In the genomic region with DNA sequence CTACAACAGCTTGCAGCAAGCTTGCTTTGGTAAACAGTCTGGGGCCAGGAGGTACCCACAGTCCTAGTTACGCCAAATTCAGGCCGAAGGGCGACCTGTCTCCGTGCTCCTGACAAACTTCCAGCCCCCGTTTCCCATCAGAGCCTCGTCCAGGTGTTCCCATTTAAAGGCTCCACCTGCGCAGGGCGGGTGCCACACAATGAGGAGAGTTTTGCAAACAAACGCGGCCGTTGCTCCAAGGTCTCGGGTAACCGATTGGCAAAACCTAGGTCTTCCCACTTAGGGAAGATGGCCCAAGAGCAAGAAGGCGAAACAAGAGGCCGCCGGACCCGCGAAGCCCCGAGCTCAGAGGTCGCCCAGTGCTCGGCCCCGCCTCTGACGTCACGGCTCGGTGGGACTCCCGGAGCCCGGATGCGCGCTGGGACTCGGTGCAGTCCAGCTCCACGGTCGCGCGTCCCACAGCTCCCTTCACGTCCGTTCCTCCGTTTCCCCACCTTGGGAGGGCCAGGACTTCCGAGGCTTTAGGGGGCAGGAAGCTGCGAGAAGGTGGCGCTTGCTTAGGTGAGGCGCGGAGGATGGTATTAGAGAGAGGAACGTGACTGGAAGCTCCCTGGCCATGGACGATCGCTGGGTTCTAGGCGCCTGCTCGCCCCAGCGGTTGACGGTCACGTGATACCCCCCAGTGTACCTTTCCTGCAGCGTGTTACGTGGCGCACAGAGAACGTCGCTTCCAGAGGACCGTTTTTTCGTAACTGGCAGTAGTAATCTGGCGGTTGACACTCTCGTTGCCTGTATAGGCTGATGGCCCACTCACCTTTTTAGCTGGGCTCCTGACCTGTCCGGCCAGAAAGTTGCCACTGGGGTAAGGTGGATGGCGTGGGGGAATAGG, we compare ENCODE assay signal across 8 cellular contexts. TPM values are rescaled to one million over a fixed set of nuclear protein-coding genes. Genes with fewer than 3 reads are reported as not detected.
A peak's percentile ranks its signal among the peaks of the same experiment; 100 is the strongest.
DNase-seq lines count a peak whose midpoint lies in the region; ATAC-seq and TF ChIP-seq lines count a peak whose summit lies in the region.

No MANE protein-coding gene starts in this region.

- peak; percentile 83 for DNase-seq in DMS53 treated with DMSO at 0.1 percent for 48 hours (lab: John Stamatoyannopoulos, UW; ENCODE audit: unreplicated experiment)
- DNase-seq in GM23338 (ENCODE audit: low spot score) = peak; percentile 89
- peak; percentile 81 for DNase-seq in NCI-H2171 treated with DMSO at 0.1 percent for 48 hours (lab: John Stamatoyannopoulos, UW)
- peak; percentile 82 for DNase-seq in activated T-cell treated with anti-CD3 and anti-CD28 coated beads, Interleukin-2, amount 50 U/mL, for 24 hours
- DNase-seq in fibroblast of lung (ENCODE audit: low read depth in 2 of 2) = peak; percentile 12 to 28
- peak; percentile 16 for DNase-seq in pons (ENCODE audit: low spot score)
- DNase-seq in tibial nerve (ENCODE audit: low spot score in 2 of 2) = no peak
- DNase-seq in SHP77 (lab: John Stamatoyannopoulos, UW) = no peak

- H3K4me2 ChIP-seq in GM23338 (peak overlapping the region; percentile 75), fibroblast of lung (ENCODE audit: extremely low read depth, insufficient read depth, low read length) (peak overlapping the region; percentile 88)

- peak overlapping the region; percentile 7 for H3K9ac ChIP-seq in fibroblast of lung (ENCODE audit: insufficient read depth, low read length)

- TF ChIP-seq CTCF in GM23338 (conservative IDR thresholded peaks at IDR 0.05; ENCODE audit: low read depth in 2 of 2) = no peak
- TF ChIP-seq CTCF in fibroblast of lung (conservative IDR thresholded peaks at IDR 0.05 in 1 of 2, IDR thresholded peaks at IDR 0.05 in 1 of 2; ENCODE audit: low read depth in 1 of 2, low read length in 2 of 2) = no peak
- no peak for TF ChIP-seq CTCF in tibial nerve (IDR thresholded peaks at IDR 0.05)

- H3F3A ChIP-seq in GM23338 (replicated peaks; ENCODE audit: low read depth) = peaks cover 19% of the 10 kb centered on the region

- no peaks in the 10 kb centered on the region for H3K9me3 Mint-ChIP-seq in GM23338
- H3K9me3 Mint-ChIP-seq in activated T-cell treated with anti-CD3 and anti-CD28 coated beads, Interleukin-2, amount 50 U/mL, for 24 hours = no peaks in the 10 kb centered on the region

- H3K4me3 ChIP-seq in GM23338 (peak overlapping the region; percentile 58), fibroblast of lung (replicated peaks in 1 of 4; ENCODE audit: control extremely low read depth in 1 of 4, insufficient read depth in 1 of 4, low read depth in 3 of 4, low read length in 4 of 4) (peak overlapping the region; percentile 17 to 55 (median 36)), tibial nerve (peak overlapping the region in 3 of 4 donors; percentile 24 to 42 (median 42))

- H3K27ac ChIP-seq in GM23338 (ENCODE audit: low read depth) (peak overlapping the region; percentile 81; the same call in 1 of the 2 replicates), fibroblast of lung (ENCODE audit: insufficient read depth, low read length) (no peak overlapping the region), tibial nerve (peak overlapping the region in 1 of 4 donors; percentile 76)

- TF ChIP-seq POLR2A in tibial nerve (IDR thresholded peaks at IDR 0.05) = no peak

- H3K9me2 ChIP-seq in GM23338 (ENCODE audit: insufficient read depth) = no peaks in the 10 kb centered on the region

- H3K4me1 Mint-ChIP-seq in GM23338 = no peaks in the 10 kb centered on the region; the same call in 2 of the 3 replicates
- peaks cover 10% of the 10 kb centered on the region for H3K4me1 Mint-ChIP-seq in activated T-cell treated with anti-CD3 and anti-CD28 coated beads, Interleukin-2, amount 50 U/mL, for 24 hours (ENCODE audit: low read depth)

- no peaks in the 10 kb centered on the region for H3K36me3 Mint-ChIP-seq in GM23338 (ENCODE audit: low read depth)
- H3K36me3 Mint-ChIP-seq in activated T-cell treated with anti-CD3 and anti-CD28 coated beads, Interleukin-2, amount 50 U/mL, for 24 hours (ENCODE audit: low read depth) = no peaks in the 10 kb centered on the region

- no peak overlapping the region for H3K27ac Mint-ChIP-seq in GM23338
- peak overlapping the region; percentile 88 for H3K27ac Mint-ChIP-seq in activated T-cell treated with anti-CD3 and anti-CD28 coated beads, Interleukin-2, amount 50 U/mL, for 24 hours

- no peaks in the 10 kb centered on the region for H4K20me1 ChIP-seq in GM23338 (replicated peaks; ENCODE audit: insufficient read depth)
- no peaks in the 10 kb centered on the region for H4K20me1 ChIP-seq in fibroblast of lung (ENCODE audit: control insufficient read depth, extremely low read depth, insufficient read depth, low read length)

- H3K4me1 ChIP-seq in GM23338 (ENCODE audit: insufficient read depth) (no peaks in the 10 kb centered on the region; the same call in 1 of the 2 replicates), fibroblast of lung (ENCODE audit: control insufficient read depth, extremely low read depth, insufficient read depth, low read length) (no peaks in the 10 kb centered on the region), tibial nerve (no peaks in the 10 kb centered on the region)

- H3K36me3 ChIP-seq in GM23338 (ENCODE audit: insufficient read depth) (no peaks in the 10 kb centered on the region), fibroblast of lung (ENCODE audit: control insufficient read depth, insufficient read depth, low read length) (no peaks in the 10 kb centered on the region), tibial nerve (no peaks in the 10 kb centered on the region)

- H2AFZ ChIP-seq in GM23338 (peak overlapping the region; percentile 99), fibroblast of lung (ENCODE audit: low read length) (peak overlapping the region; percentile 95)

- ATAC-seq in GM23338 = peak; percentile 90

- TF ChIP-seq EP300 in tibial nerve (IDR thresholded peaks at IDR 0.05) = no peak

- WGBS in tibial nerve, 2 donors = 33 to 39% methylated on average over 52 to 61 of the region's 61 CpGs

- H3K79me2 ChIP-seq in GM23338 (replicated peaks; ENCODE audit: insufficient read depth) (no peaks in the 10 kb centered on the region), fibroblast of lung (ENCODE audit: control insufficient read depth, insufficient read depth, low read length) (no peaks in the 10 kb centered on the region)

- H3K27me3 ChIP-seq in GM23338 (ENCODE audit: insufficient read depth) (no peaks in the 10 kb centered on the region), fibroblast of lung (ENCODE audit: control insufficient read depth, insufficient read depth, low read length) (no peaks in the 10 kb centered on the region), tibial nerve (peaks cover 0 to 11% of the 10 kb centered on the region in 2 donors)

- peaks cover 11% of the 10 kb centered on the region for H3K27me3 Mint-ChIP-seq in GM23338 (ENCODE audit: insufficient read depth, low read depth, poor library complexity)
- H3K27me3 Mint-ChIP-seq in activated T-cell treated with anti-CD3 and anti-CD28 coated beads, Interleukin-2, amount 50 U/mL, for 24 hours = no peaks in the 10 kb centered on the region

- H3K4me3 Mint-ChIP-seq in GM23338 = peak overlapping the region; percentile 61; the same call in 2 of the 3 replicates
- peak overlapping the region; percentile 80 for H3K4me3 Mint-ChIP-seq in activated T-cell treated with anti-CD3 and anti-CD28 coated beads, Interleukin-2, amount 50 U/mL, for 24 hours

- H3K9me3 ChIP-seq in fibroblast of lung (ENCODE audit: control insufficient read depth, insufficient read depth, low read depth, low read length) (no peaks in the 10 kb centered on the region), tibial nerve (no peaks in the 10 kb centered on the region)

TF ChIP-seq in GM23338, 12 proteins besides CTCF, POLR2A, EP300 and RAD21 (continues in another document):
- TF ChIP-seq, protein P1, sequence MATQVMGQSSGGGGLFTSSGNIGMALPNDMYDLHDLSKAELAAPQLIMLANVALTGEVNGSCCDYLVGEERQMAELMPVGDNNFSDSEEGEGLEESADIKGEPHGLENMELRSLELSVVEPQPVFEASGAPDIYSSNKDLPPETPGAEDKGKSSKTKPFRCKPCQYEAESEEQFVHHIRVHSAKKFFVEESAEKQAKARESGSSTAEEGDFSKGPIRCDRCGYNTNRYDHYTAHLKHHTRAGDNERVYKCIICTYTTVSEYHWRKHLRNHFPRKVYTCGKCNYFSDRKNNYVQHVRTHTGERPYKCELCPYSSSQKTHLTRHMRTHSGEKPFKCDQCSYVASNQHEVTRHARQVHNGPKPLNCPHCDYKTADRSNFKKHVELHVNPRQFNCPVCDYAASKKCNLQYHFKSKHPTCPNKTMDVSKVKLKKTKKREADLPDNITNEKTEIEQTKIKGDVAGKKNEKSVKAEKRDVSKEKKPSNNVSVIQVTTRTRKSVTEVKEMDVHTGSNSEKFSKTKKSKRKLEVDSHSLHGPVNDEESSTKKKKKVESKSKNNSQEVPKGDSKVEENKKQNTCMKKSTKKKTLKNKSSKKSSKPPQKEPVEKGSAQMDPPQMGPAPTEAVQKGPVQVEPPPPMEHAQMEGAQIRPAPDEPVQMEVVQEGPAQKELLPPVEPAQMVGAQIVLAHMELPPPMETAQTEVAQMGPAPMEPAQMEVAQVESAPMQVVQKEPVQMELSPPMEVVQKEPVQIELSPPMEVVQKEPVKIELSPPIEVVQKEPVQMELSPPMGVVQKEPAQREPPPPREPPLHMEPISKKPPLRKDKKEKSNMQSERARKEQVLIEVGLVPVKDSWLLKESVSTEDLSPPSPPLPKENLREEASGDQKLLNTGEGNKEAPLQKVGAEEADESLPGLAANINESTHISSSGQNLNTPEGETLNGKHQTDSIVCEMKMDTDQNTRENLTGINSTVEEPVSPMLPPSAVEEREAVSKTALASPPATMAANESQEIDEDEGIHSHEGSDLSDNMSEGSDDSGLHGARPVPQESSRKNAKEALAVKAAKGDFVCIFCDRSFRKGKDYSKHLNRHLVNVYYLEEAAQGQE (IDR thresholded peaks at IDR 0.05; ENCODE audit: unreplicated experiment) = no peak
- TF ChIP-seq STAT1 (IDR thresholded peaks at IDR 0.05; ENCODE audit: unreplicated experiment) = no peak
- TF ChIP-seq NANOG (IDR thresholded peaks at IDR 0.05; ENCODE audit: borderline replicate concordance) = no peak
- no peak for TF ChIP-seq EZH2phosphoT487 (IDR thresholded peaks at IDR 0.05; ENCODE audit: unreplicated experiment)
- TF ChIP-seq ZNF114 (CRISPR knock-in tag; IDR thresholded peaks at IDR 0.05) = no peak
- TF ChIP-seq EZH2 (IDR thresholded peaks at IDR 0.05; ENCODE audit: low read depth, unreplicated experiment) = no peak
- peak; percentile 89 for TF ChIP-seq CREB1 (CRISPR knock-in tag; IDR thresholded peaks at IDR 0.05; ENCODE audit: low read depth)
- TF ChIP-seq JUNB (IDR thresholded peaks at IDR 0.05; ENCODE audit: unreplicated experiment) = no peak

RNA-seq across cellular contexts. Expression of a gene that starts 41.8 kb away (rescaled TPM):
- total RNA-seq in GM23338 (2014; rRNA removed; shearing (Covaris generic)) = 36.0 and 43.8 TPM in 2 replicates
- polyA plus RNA-seq in GM23338 (2016; fragmentation: Nextera tagmentation; extraction: Ambion mirVana) (6.9 and 12.0 TPM in 2 replicates), fibroblast of lung (11.1 and 13.0 TPM in 2 replicates)
- total RNA-seq in fibroblast of lung (29.3 and 39.0 TPM in 2 replicates), tibial nerve (10 to 100 TPM; 27.8 to 47.7 (median 38.1) TPM)
- polyA plus RNA-seq in fibroblast of lung (2012) = 7.2 and 8.5 TPM in 2 replicates
- polyA minus RNA-seq in fibroblast of lung (ENCODE audit: low replicate concordance) = 8.9 and 10.1 TPM in 2 replicates

Comparison
In these comparisons a context has a peak if more than half of its experiments do, and no peak if none do; other contexts are left out.
1. DNase-seq: peak in DMS53 treated with DMSO at 0.1 percent for 48 hours (single experiment), GM23338 (single experiment), NCI-H2171 treated with DMSO at 0.1 percent for 48 hours (single experiment), activated T-cell treated with anti-CD3 and anti-CD28 coated beads, Interleukin-2, amount 50 U/mL, for 24 hours (single experiment), fibroblast of lung (2 of 2) and pons (single experiment); none in tibial nerve (0 of 2) and SHP77 (0 of 2).
2. Peak in every context shown above with its lines, with median percentiles within 50 percentile points of each other: H3K4me3 ChIP-seq.